ENCODE assay signal across 8 cellular contexts in genomic region chr20:1469925-1470571, GRCh38. TPM values are rescaled to one million over a fixed set of nuclear protein-coding genes. Genes with fewer than 3 reads are reported as not detected.
DNase-seq lines count a peak whose midpoint lies in the region; ATAC-seq, FAIRE-seq and TF ChIP-seq lines count a peak whose summit lies in the region.

No MANE protein-coding gene starts in this region.

- no peak overlapping the region for H3K27ac ChIP-seq in Karpas-422 (ENCODE audit: low read length)
- peak overlapping the region; percentile 67 for H3K27ac ChIP-seq in Panc1 (ENCODE audit: low read length)
- H3K27ac ChIP-seq in colonic mucosa = peak overlapping the region; percentile 55
- peak overlapping the region in 1 of 2 donors; percentile 68 for H3K27ac ChIP-seq in liver (ENCODE audit: low read depth in 1 of 2, low read length in 2 of 2)
- H3K27ac ChIP-seq in tibial nerve = peak overlapping the region in 3 of 4 donors; percentile 45 to 75 (median 51)

- in situ Hi-C loops in Panc1 (cut with HindIII; ENCODE audit: low pct_unique_long_range_greater_than_20kb, low sequenced_read_pairs) = no loop called here

- no peaks in the 10 kb centered on the region for H3K9me2 ChIP-seq in Karpas-422 (replicated peaks; ENCODE audit: insufficient read depth, low read length)

- no peak overlapping the region for H3K4me2 ChIP-seq in Karpas-422 (ENCODE audit: low read depth, low read length, poor library complexity, severe bottlenecking)

- no peak for FAIRE-seq in GM19239 (lab: Jason Lieb, UNC)

- H3K36me3 ChIP-seq in Karpas-422 (ENCODE audit: insufficient read depth, low read length) (no peaks in the 10 kb centered on the region), Panc1 (ENCODE audit: control insufficient read depth, insufficient read depth, low read length) (peaks cover 3% of the 10 kb centered on the region; the same call in 1 of the 2 replicates), colonic mucosa (no peaks in the 10 kb centered on the region), liver (ENCODE audit: control insufficient read depth in 4 of 4, insufficient read depth in 3 of 4, low read depth in 1 of 4, low read length in 3 of 4) (no peaks in the 10 kb centered on the region), tibial nerve (no peaks in the 10 kb centered on the region)

- peak; percentile 95 for TF ChIP-seq CTCF in Panc1 (IDR thresholded peaks at IDR 0.05)
- peak; percentile 75 for TF ChIP-seq CTCF in colonic mucosa (IDR thresholded peaks at IDR 0.05)
- peak; percentile 79 for TF ChIP-seq CTCF in liver (IDR thresholded peaks at IDR 0.05; ENCODE audit: low read depth, low read length, missing input control)
- peak; percentile 51 to 68 (median 58) for TF ChIP-seq CTCF in tibial nerve (IDR thresholded peaks at IDR 0.05)

- no peaks in the 10 kb centered on the region for H3K9me3 ChIP-seq in Karpas-422 (ENCODE audit: low read length)
- no peaks in the 10 kb centered on the region for H3K9me3 ChIP-seq in Panc1 (ENCODE audit: control insufficient read depth, insufficient read depth, low read depth, low read length)
- no peaks in the 10 kb centered on the region for H3K9me3 ChIP-seq in colonic mucosa
- no peaks in the 10 kb centered on the region for H3K9me3 ChIP-seq in liver (ENCODE audit: control insufficient read depth in 4 of 4, low read length in 3 of 4)
- no peaks in the 10 kb centered on the region for H3K9me3 ChIP-seq in tibial nerve

- WGBS in liver = 24% methylated on average over 11 of the region's 11 CpGs
- WGBS in tibial nerve, 2 donors = 15 to 19% methylated on average over 11 of the region's 11 CpGs

- no peaks in the 10 kb centered on the region for H3K9me3 Mint-ChIP-seq in activated naive CD8-positive, alpha-beta T cell treated with anti-CD3 and anti-CD28 coated beads, Interleukin-2, amount 50 U/mL, for 24 hours
- no peaks in the 10 kb centered on the region for H3K9me3 Mint-ChIP-seq in activated naive CD8-positive, alpha-beta T cell treated with anti-CD3 and anti-CD28 coated beads for 36 hours

- intact Hi-C loops in Panc1 (cut with micrococcal nuclease; ENCODE audit: unreplicated experiment) (loop anchor here (5.0 to 10.0 kb wide), 2 partner anchors 143 to 255 kb away; partner anchors contain the start of gene SDCBP2), colonic mucosa (cut with DNase I) (loop anchor here (5.0 to 10.0 kb wide), 3 partner anchors 75 to 1565 kb away; partner anchors contain the start of gene FKBP1A)

- peaks cover 20% of the 10 kb centered on the region for H3K4me1 ChIP-seq in Karpas-422 (ENCODE audit: low read length)
- peaks cover 27% of the 10 kb centered on the region for H3K4me1 ChIP-seq in Panc1 (ENCODE audit: control insufficient read depth, insufficient read depth, low read length)
- H3K4me1 ChIP-seq in colonic mucosa = peaks cover 24% of the 10 kb centered on the region
- peaks cover 8 to 29% (median 18%) of the 10 kb centered on the region in 4 donors for H3K4me1 ChIP-seq in liver (ENCODE audit: control insufficient read depth in 4 of 4, insufficient read depth in 4 of 4, low read length in 3 of 4)
- peaks cover 0 to 40% (median 25%) of the 10 kb centered on the region in 4 donors for H3K4me1 ChIP-seq in tibial nerve

- no peak for TF ChIP-seq POLR2A in tibial nerve (IDR thresholded peaks at IDR 0.05)

- H3K9ac ChIP-seq in Karpas-422 (ENCODE audit: low read length) (no peak overlapping the region), colonic mucosa (ENCODE audit: low read depth in 2 of 2, low read length in 2 of 2) (no peak overlapping the region), liver (ENCODE audit: low read depth in 1 of 2, low read length in 2 of 2) (no peak overlapping the region)

- no peak for TF ChIP-seq EP300 in tibial nerve (IDR thresholded peaks at IDR 0.05)

- H3K27me3 Mint-ChIP-seq in activated naive CD8-positive, alpha-beta T cell treated with anti-CD3 and anti-CD28 coated beads, Interleukin-2, amount 50 U/mL, for 24 hours = peaks cover 11% of the 10 kb centered on the region
- H3K27me3 Mint-ChIP-seq in activated naive CD8-positive, alpha-beta T cell treated with anti-CD3 and anti-CD28 coated beads for 36 hours = peaks cover 25% of the 10 kb centered on the region

- H3K36me3 Mint-ChIP-seq in activated naive CD8-positive, alpha-beta T cell treated with anti-CD3 and anti-CD28 coated beads, Interleukin-2, amount 50 U/mL, for 24 hours (ENCODE audit: low read depth) = no peaks in the 10 kb centered on the region
- H3K36me3 Mint-ChIP-seq in activated naive CD8-positive, alpha-beta T cell treated with anti-CD3 and anti-CD28 coated beads for 36 hours = peaks cover 2% of the 10 kb centered on the region

- peaks cover 6% of the 10 kb centered on the region; the same call in 1 of the 2 replicates for H4K20me1 ChIP-seq in Karpas-422 (ENCODE audit: insufficient read depth, low read depth, low read length)

- POLR2A ChIA-PET in Panc1 (lab: Charles Lee) = interaction anchor here (0.7 kb wide), 1 partner anchor 338 kb away, joined by 7 read pairs; no protein-coding TSS in a partner anchor

- ATAC-seq in activated naive CD8-positive, alpha-beta T cell treated with anti-CD3 and anti-CD28 coated beads, Interleukin-2, amount 50 U/mL, for 24 hours = no peak
- peak; percentile 72 for ATAC-seq in Panc1

- DNase-seq in activated naive CD8-positive, alpha-beta T cell treated with anti-CD3 and anti-CD28 coated beads, Interleukin-2, amount 50 U/mL, for 24 hours = peak; percentile 33
- no peak for DNase-seq in activated naive CD8-positive, alpha-beta T cell treated with anti-CD3 and anti-CD28 coated beads for 36 hours
- DNase-seq in Karpas-422 (peak; percentile 72), Panc1 (ENCODE audit: low read depth, low spot score) (peak; percentile 84), colonic mucosa (peak; percentile 91), tibial nerve (ENCODE audit: low spot score in 2 of 2) (peak; percentile 34 to 73), GM19239 (ENCODE audit: insufficient read length, low spot score) (no peak)

- no TSS peak for BruUV-seq in Panc1 (replicated peaks; lab: Mats Ljungman, UMichigan)

- no peak overlapping the region for H3K4me3 Mint-ChIP-seq in activated naive CD8-positive, alpha-beta T cell treated with anti-CD3 and anti-CD28 coated beads, Interleukin-2, amount 50 U/mL, for 24 hours
- H3K4me3 Mint-ChIP-seq in activated naive CD8-positive, alpha-beta T cell treated with anti-CD3 and anti-CD28 coated beads for 36 hours = no peak overlapping the region

- TF ChIP-seq RAD21 in liver (IDR thresholded peaks at IDR 0.05) = peak; percentile 94

- H3K79me2 ChIP-seq in Karpas-422 (ENCODE audit: low read length) = peaks cover 14% of the 10 kb centered on the region

- H3K27me3 ChIP-seq in Karpas-422 (ENCODE audit: low read length) = no peaks in the 10 kb centered on the region
- H3K27me3 ChIP-seq in Panc1 (ENCODE audit: control insufficient read depth, insufficient read depth, low read length) = no peaks in the 10 kb centered on the region
- H3K27me3 ChIP-seq in colonic mucosa = no peaks in the 10 kb centered on the region
- no peaks in the 10 kb centered on the region for H3K27me3 ChIP-seq in liver (ENCODE audit: control insufficient read depth in 4 of 4, insufficient read depth in 4 of 4, low read length in 3 of 4)
- H3K27me3 ChIP-seq in tibial nerve = no peaks in the 10 kb centered on the region

- H3K4me1 Mint-ChIP-seq in activated naive CD8-positive, alpha-beta T cell treated with anti-CD3 and anti-CD28 coated beads, Interleukin-2, amount 50 U/mL, for 24 hours = peaks cover 22% of the 10 kb centered on the region
- peaks cover 18% of the 10 kb centered on the region for H3K4me1 Mint-ChIP-seq in activated naive CD8-positive, alpha-beta T cell treated with anti-CD3 and anti-CD28 coated beads for 36 hours

- no peak overlapping the region for H3K27ac Mint-ChIP-seq in activated naive CD8-positive, alpha-beta T cell treated with anti-CD3 and anti-CD28 coated beads, Interleukin-2, amount 50 U/mL, for 24 hours
- H3K27ac Mint-ChIP-seq in activated naive CD8-positive, alpha-beta T cell treated with anti-CD3 and anti-CD28 coated beads for 36 hours = no peak overlapping the region

- CTCF ChIA-PET in Panc1 (lab: Charles Lee) = interaction anchor here (0.6 to 4.1 kb wide), 5 partner anchors 34 to 893 kb away, joined by 4 to 16 read pairs (median 7); no protein-coding TSS in a partner anchor

- no peak overlapping the region for H2AFZ ChIP-seq in Karpas-422 (ENCODE audit: low read length)

- no peak overlapping the region for H3K4me3 ChIP-seq in Karpas-422 (ENCODE audit: low read length)
- no peak overlapping the region for H3K4me3 ChIP-seq in Panc1 (ENCODE audit: low read depth in 2 of 2, low read length in 2 of 2)
- no peak overlapping the region for H3K4me3 ChIP-seq in colonic mucosa
- no peak overlapping the region for H3K4me3 ChIP-seq in liver (ENCODE audit: low read depth in 1 of 3, low read length in 3 of 3)
- H3K4me3 ChIP-seq in tibial nerve = no peak overlapping the region

TF ChIP-seq in liver, 16 proteins besides CTCF, POLR2A, EP300 and RAD21 (continues in another document):
- TF ChIP-seq EGR1 (IDR thresholded peaks at IDR 0.05; ENCODE audit: low read depth in 2 of 2) = no peak
- no peak for TF ChIP-seq MAX (IDR thresholded peaks at IDR 0.05)
- TF ChIP-seq RXRA (IDR thresholded peaks at IDR 0.05) = peak; percentile 49 to 54
- no peak for TF ChIP-seq HNF4G (IDR thresholded peaks at IDR 0.05)
- TF ChIP-seq JUND (IDR thresholded peaks at IDR 0.05) = peak; percentile 94 to 95
- TF ChIP-seq SP1 (IDR thresholded peaks at IDR 0.05) = peak; percentile 63

RNA-seq across cellular contexts. Expression of gene NSFL1C, which starts 3.4 kb away (rescaled TPM):
- 10 to 100 TPM; 94.6 to 96.2 TPM for total RNA-seq in activated naive CD8-positive, alpha-beta T cell treated with anti-CD3 and anti-CD28 coated beads for 36 hours
- total RNA-seq in Karpas-422 (2014; rRNA removed; shearing (Covaris generic); ENCODE audit: low replicate concordance) = 19.4 and 20.9 TPM in 2 replicates
- total RNA-seq in Panc1 (2021; ENCODE audit: unreplicated experiment) (151 TPM), colonic mucosa (10 to 100 TPM; 67.4 to 76.0 TPM), liver (10 to 100 TPM; 13.7 to 32.5 TPM), tibial nerve (10 to 100 TPM; 31.0 to 71.4 (median 49.9) TPM)
- 146 TPM for polyA plus RNA-seq in Panc1 (2012; ENCODE audit: insufficient read length)
- 10 to 100 TPM; 36.9 to 49.0 TPM for polyA plus RNA-seq in liver

RNA-seq across cellular contexts. Expression of gene SIRPB2, which starts 21.2 kb away (rescaled TPM):
- not detected for total RNA-seq in activated naive CD8-positive, alpha-beta T cell treated with anti-CD3 and anti-CD28 coated beads for 36 hours
- total RNA-seq in Karpas-422 (2014; rRNA removed; shearing (Covaris generic); ENCODE audit: low replicate concordance) = not detected in 2 replicates
- total RNA-seq in Panc1 (2021; ENCODE audit: unreplicated experiment) (not detected), colonic mucosa (1 to 10 TPM in 1 of 2 donors, under 1 TPM in 1; 0.74 to 3.0 TPM), liver (1 to 10 TPM; 2.8 to 4.4 TPM), tibial nerve (10 to 100 TPM in 2 of 4 donors, 1 to 10 TPM in 2; 3.9 to 28.5 (median 10.5) TPM)
- polyA plus RNA-seq in Panc1 (2012; ENCODE audit: insufficient read length) = not detected
- 1 to 10 TPM in 1 of 2 donors, under 1 TPM in 1; 0.99 to 1.5 TPM for polyA plus RNA-seq in liver

Comparison
In these comparisons a context has a peak if more than half of its experiments do, and no peak if none do; other contexts are left out.
1. DNase-seq: peak in activated naive CD8-positive, alpha-beta T cell treated with anti-CD3 and anti-CD28 coated beads, Interleukin-2, amount 50 U/mL, for 24 hours (single experiment), Karpas-422 (single experiment), Panc1 (single experiment), colonic mucosa (single experiment) and tibial nerve (2 of 2); none in activated naive CD8-positive, alpha-beta T cell treated with anti-CD3 and anti-CD28 coated beads for 36 hours (single experiment) and GM19239 (single experiment).
2. Peak in every context shown above with its lines, with median percentiles within 50 percentile points of each other: CTCF ChIP-seq.